In the genomic region with DNA sequence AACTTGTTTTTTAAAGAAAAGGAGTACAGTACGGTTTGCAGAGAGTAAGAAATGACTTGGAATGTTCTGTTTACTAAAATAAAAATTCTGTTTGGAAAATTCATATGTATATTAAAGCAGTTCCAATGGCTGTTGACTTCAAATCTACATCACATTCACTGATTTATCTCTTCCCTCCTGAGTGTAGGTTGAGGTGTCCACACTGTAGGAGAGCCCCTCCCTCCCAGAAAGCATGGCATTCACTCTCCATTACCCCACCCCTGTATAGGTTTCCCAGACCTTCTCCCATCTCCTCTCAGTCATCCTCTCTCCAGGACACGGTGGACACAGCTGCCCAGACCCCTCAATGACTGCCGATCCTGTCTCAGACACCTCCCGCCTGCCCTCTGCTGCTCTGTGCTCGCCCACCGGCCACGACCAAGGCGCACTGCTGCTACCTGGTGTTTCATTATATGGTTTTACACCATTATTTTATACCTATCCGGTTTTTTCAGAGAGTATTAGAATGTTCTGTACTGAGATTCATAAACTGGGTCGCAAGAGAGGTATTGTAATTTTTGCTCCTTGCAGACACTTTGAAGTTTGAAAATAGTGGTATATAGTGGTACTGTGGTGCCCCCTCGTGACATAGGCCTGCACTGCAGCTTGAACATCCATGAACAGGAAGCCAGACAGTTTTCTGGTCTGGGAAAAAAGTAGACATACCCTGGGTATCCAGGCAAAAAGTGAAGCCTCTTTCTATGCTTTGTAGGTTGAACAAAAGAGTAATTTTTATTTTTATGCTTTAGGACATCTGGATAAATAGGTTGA, we compare ENCODE assay signal across 8 cellular contexts. TPM values are rescaled to one million over a fixed set of nuclear protein-coding genes. Genes with fewer than 3 reads are reported as not detected.
DNase-seq lines count a peak whose midpoint lies in the region; ATAC-seq, FAIRE-seq and TF ChIP-seq lines count a peak whose summit lies in the region.

No MANE protein-coding gene starts in this region.

- 17% methylated on average over 11 of the region's 11 CpGs for WGBS in HepG2 (ENCODE audit: low lambda C conversion rate)

- no TSS peak for BruUV-seq in HepG2 (replicated peaks; lab: Mats Ljungman, UMichigan)

- DNase-seq in GOT3 (lab: John Stamatoyannopoulos, UW), result peak; percentile 3
- DNase-seq in NCI-H146 treated with DMSO at 0.1 percent for 48 hours (lab: John Stamatoyannopoulos, UW; ENCODE audit: unreplicated experiment), result peak; percentile 12
- DNase-seq in activated CD4-positive, alpha-beta T cell treated with anti-CD3 and anti-CD28 coated beads for 36 hours, result peak; percentile 69
- DNase-seq in chondrocyte (ENCODE audit: low spot score), result no peak
- peak; percentile 11 for DNase-seq in HepG2 (ENCODE audit: low spot score)
- peak; percentile 15 to 41 (median 25) for DNase-seq in stimulated activated CD4-positive, alpha-beta T cell treated with anti-CD3 and anti-CD28 coated beads, TNF-alpha, amount 100 ng/mL, for 48 hours (ENCODE audit: low read depth in 3 of 3)
- no peak for DNase-seq in DMS153 (lab: John Stamatoyannopoulos, UW)

- H3K27me3 ChIP-seq in DOHH2 (ENCODE audit: control insufficient read depth, low read length) (no peaks in the 10 kb centered on the region), HepG2 (ENCODE audit: control insufficient read depth in 1 of 2, insufficient read depth in 2 of 2, low read length in 2 of 2) (no peaks in the 10 kb centered on the region)

- peak; percentile 72 for FAIRE-seq in HepG2 (lab: Jason Lieb, UNC)

- POLR2A ChIA-PET in activated CD4-positive, alpha-beta T cell treated with anti-CD3 and anti-CD28 coated beads for 36 hours (lab: Charles Lee), result no interaction called here
- POLR2A ChIA-PET in HepG2 (lab: Yijun Ruan, JAX), result no interaction called here

- H3K27ac ChIP-seq in DOHH2 (ENCODE audit: low read depth, low read length) (no peak overlapping the region), HepG2 (ENCODE audit: extremely low read length, insufficient read depth, low read length) (no peak overlapping the region)

- peak; percentile 58 for ATAC-seq in activated CD4-positive, alpha-beta T cell treated with anti-CD3 and anti-CD28 coated beads for 36 hours
- ATAC-seq in HepG2, result peak; percentile 79

- peak; percentile 64 for TF ChIP-seq CTCF in DOHH2 (IDR thresholded peaks at IDR 0.05; ENCODE audit: low read depth, low read length, poor library complexity, severe bottlenecking)
- peak; percentile 87 for TF ChIP-seq CTCF in chondrocyte (IDR thresholded peaks at IDR 0.05)
- TF ChIP-seq CTCF in HepG2 (CRISPR knock-in tag; IDR thresholded peaks at IDR 0.05), result peak; percentile 68

- peak overlapping the region; percentile 5 for H2AFZ ChIP-seq in HepG2 (ENCODE audit: low read length)

- no peaks in the 10 kb centered on the region for H3K9me3 Mint-ChIP-seq in activated CD4-positive, alpha-beta T cell treated with anti-CD3 and anti-CD28 coated beads for 36 hours (ENCODE audit: low read depth)
- H3K9me3 Mint-ChIP-seq in chondrocyte (ENCODE audit: low read depth), result no peaks in the 10 kb centered on the region

- no peaks in the 10 kb centered on the region for H3K9me3 ChIP-seq in DOHH2 (ENCODE audit: control insufficient read depth, insufficient read depth, low read length)
- H3K9me3 ChIP-seq in HepG2 (ENCODE audit: low read length), result no peaks in the 10 kb centered on the region

- no peaks in the 10 kb centered on the region for H3F3A ChIP-seq in DOHH2 (ENCODE audit: control insufficient read depth, insufficient read depth)

- H4K20me1 ChIP-seq in DOHH2 (ENCODE audit: control insufficient read depth, insufficient read depth, low read depth, low read length) (no peaks in the 10 kb centered on the region), HepG2 (ENCODE audit: insufficient read depth, low read length) (no peaks in the 10 kb centered on the region)

- no peaks in the 10 kb centered on the region for H3K9me2 ChIP-seq in DOHH2 (replicated peaks; ENCODE audit: control insufficient read depth, low read length)

- 0 out of 2 replicates have a peak, but pooled peaks have one; percentile 14 for TF ChIP-seq RAD21 in HepG2 (CRISPR knock-in tag; IDR thresholded peaks at IDR 0.05)

- TF ChIP-seq POLR2A in HepG2 (IDR thresholded peaks at IDR 0.05; ENCODE audit: insufficient read depth in 1 of 2, low read depth in 2 of 2, low read length in 2 of 2), result no peak

- H3K4me1 ChIP-seq in DOHH2 (ENCODE audit: control insufficient read depth, low read length) (no peaks in the 10 kb centered on the region), HepG2 (ENCODE audit: insufficient read depth, low read length) (no peaks in the 10 kb centered on the region)

- CTCF ChIA-PET in activated CD4-positive, alpha-beta T cell treated with anti-CD3 and anti-CD28 coated beads for 36 hours (lab: Charles Lee), result interaction anchor here (0.6 to 3.2 kb wide), 7 partner anchors 35 to 578 kb away, joined by 3 to 28 read pairs (median 4); no protein-coding TSS in a partner anchor
- CTCF ChIA-PET in HepG2 (lab: Yijun Ruan, JAX; ENCODE audit: low intra/inter-chr PET ratio, low total read pairs), result interaction anchor here (0.6 to 1.5 kb wide), 2 partner anchors 225 to 1713 kb away, joined by 3 to 8 read pairs; no protein-coding TSS in a partner anchor

- H3K4me1 Mint-ChIP-seq in activated CD4-positive, alpha-beta T cell treated with anti-CD3 and anti-CD28 coated beads for 36 hours, result peaks cover 3% of the 10 kb centered on the region
- H3K4me1 Mint-ChIP-seq in chondrocyte (ENCODE audit: low read depth), result peaks cover 4% of the 10 kb centered on the region

- H3K27ac Mint-ChIP-seq in activated CD4-positive, alpha-beta T cell treated with anti-CD3 and anti-CD28 coated beads for 36 hours, result no peak overlapping the region
- H3K27ac Mint-ChIP-seq in chondrocyte (ENCODE audit: unreplicated experiment), result no peak overlapping the region

- H3K4me3 Mint-ChIP-seq in activated CD4-positive, alpha-beta T cell treated with anti-CD3 and anti-CD28 coated beads for 36 hours, result peak overlapping the region; percentile 49
- H3K4me3 Mint-ChIP-seq in chondrocyte (ENCODE audit: unreplicated experiment), result peak overlapping the region; percentile 69

- TF ChIP-seq EP300 in HepG2 (IDR thresholded peaks at IDR 0.05; ENCODE audit: low read depth in 2 of 2, low read length in 2 of 2), result no peak
- no peak for TF ChIP-seq EP300 in HepG2 (CRISPR knock-in tag; IDR thresholded peaks at IDR 0.05; ENCODE audit: borderline replicate concordance)

- H3K4me3 ChIP-seq in DOHH2 (ENCODE audit: low read length), result no peak overlapping the region
- peak overlapping the region in 1 of 3 experiments; percentile 33; a peak in 1 of 6 replicates for H3K4me3 ChIP-seq in HepG2 (replicated peaks in 1 of 3; ENCODE audit: insufficient read depth in 1 of 3, low read depth in 2 of 3, low read length in 3 of 3)

- no peak overlapping the region for H3K9ac ChIP-seq in HepG2 (ENCODE audit: insufficient read depth, low read depth, low read length)

- intact Hi-C loops in activated CD4-positive, alpha-beta T cell treated with anti-CD3 and anti-CD28 coated beads for 36 hours (cut with DNase I, micrococcal nuclease), result loop anchor here (1.0 kb wide), 1 partner anchor 225 kb away; no protein-coding TSS in a partner anchor
- intact Hi-C loops in HepG2 (cut with micrococcal nuclease; ENCODE audit: unreplicated experiment), result loop anchor here (1.0 kb wide), 1 partner anchor 225 kb away; no protein-coding TSS in a partner anchor

- H3K4me2 ChIP-seq in DOHH2 (ENCODE audit: low read length), result no peak overlapping the region
- peak overlapping the region; percentile 61 for H3K4me2 ChIP-seq in HepG2 (ENCODE audit: low read depth, low read length)

- H3K79me2 ChIP-seq in DOHH2 (ENCODE audit: control insufficient read depth, low read length) (no peaks in the 10 kb centered on the region), HepG2 (ENCODE audit: insufficient read depth, low read length) (no peaks in the 10 kb centered on the region)

- H3K27me3 Mint-ChIP-seq in activated CD4-positive, alpha-beta T cell treated with anti-CD3 and anti-CD28 coated beads for 36 hours, result peaks cover 5% of the 10 kb centered on the region
- H3K27me3 Mint-ChIP-seq in chondrocyte (ENCODE audit: low read depth), result peaks cover 4% of the 10 kb centered on the region

- no peaks in the 10 kb centered on the region for H3K36me3 Mint-ChIP-seq in activated CD4-positive, alpha-beta T cell treated with anti-CD3 and anti-CD28 coated beads for 36 hours (ENCODE audit: low read depth)
- H3K36me3 Mint-ChIP-seq in chondrocyte (ENCODE audit: low read depth), result no peaks in the 10 kb centered on the region

- in situ Hi-C loops in HepG2 (cut with HindIII; ENCODE audit: extremely low pct_ligation_motif_present, low pct_unique_long_range_greater_than_20kb), result loop anchor here (10.0 kb wide), 1 partner anchor 231 kb away; no protein-coding TSS in a partner anchor

- H3K36me3 ChIP-seq in DOHH2 (ENCODE audit: control insufficient read depth, low read length) (no peaks in the 10 kb centered on the region), HepG2 (replicated peaks in 1 of 2; ENCODE audit: control insufficient read depth in 1 of 2, insufficient read depth in 2 of 2, low read length in 2 of 2) (no peaks in the 10 kb centered on the region)

RNA-seq across cellular contexts. Expression of a gene that starts 38.8 kb away (rescaled TPM):
- total RNA-seq in activated CD4-positive, alpha-beta T cell treated with anti-CD3 and anti-CD28 coated beads for 36 hours, result 10 to 100 TPM in 1 of 2 experiments, 1 to 10 TPM in 1; 9.9 to 10.0 TPM
- total RNA-seq in chondrocyte (40.2 to 46.1 TPM (median 45.3 TPM) in 3 replicates), HepG2 (2016; rRNA removed; fragmentation: Illumina TruSeq; extraction: Trizol) (not detected in 2 replicates)
- not detected in 2 replicates for total RNA-seq in HepG2 (2016; cell fraction: cytosol; rRNA removed; fragmentation: Illumina TruSeq; extraction: Trizol; ENCODE audit: low read depth)
- not detected in 2 replicates for total RNA-seq in HepG2 (2016; cell fraction: insoluble cytoplasmic fraction; rRNA removed; fragmentation: Illumina TruSeq; extraction: Trizol)
- total RNA-seq in HepG2 (2016; cell fraction: membrane; rRNA removed; fragmentation: Illumina TruSeq; extraction: Trizol), result not detected in 2 replicates
- not detected in 2 replicates for total RNA-seq in HepG2 (2016; cell fraction: nucleus; rRNA removed; fragmentation: Illumina TruSeq; extraction: Trizol)
- not detected in 2 replicates for polyA plus RNA-seq in HepG2 (2011; rRNA removed)
- 0.05 TPM in 1 of 2 replicates, not detected in the other for polyA plus RNA-seq in HepG2 (2011; cell fraction: cytosol; rRNA removed)
- not detected in 2 replicates for polyA plus RNA-seq in HepG2 (2011; cell fraction: nucleus; rRNA removed)
- polyA plus RNA-seq in HepG2 (2012), result not detected in 2 replicates
- not detected in 2 replicates for polyA plus RNA-seq in HepG2 (2016; cell fraction: cytosol; fragmentation: Illumina TruSeq; extraction: Trizol; ENCODE audit: low read depth)
- polyA plus RNA-seq in HepG2 (2016; cell fraction: insoluble cytoplasmic fraction; fragmentation: Illumina TruSeq; extraction: Trizol; ENCODE audit: low read depth), result not detected in 2 replicates
- polyA plus RNA-seq in HepG2 (2016; cell fraction: membrane; fragmentation: Illumina TruSeq; extraction: Trizol; ENCODE audit: low read depth), result not detected in 2 replicates
- not detected in 2 replicates for polyA plus RNA-seq in HepG2 (2016; cell fraction: nucleus; fragmentation: Illumina TruSeq; extraction: Trizol; ENCODE audit: insufficient read depth, low read depth)
- polyA minus RNA-seq in HepG2 (2011; rRNA and poly(A)+ RNA removed; ENCODE audit: low replicate concordance), result not detected in 2 replicates
- not detected in 2 replicates for polyA minus RNA-seq in HepG2 (2011; cell fraction: cytosol; rRNA and poly(A)+ RNA removed)
- polyA minus RNA-seq in HepG2 (2011; cell fraction: nucleus; rRNA and poly(A)+ RNA removed), result not detected in 2 replicates

Comparison
In these comparisons a context has a peak if more than half of its experiments do, and no peak if none do; other contexts are left out.
1. DNase-seq: peak in GOT3 (single experiment), NCI-H146 treated with DMSO at 0.1 percent for 48 hours (single experiment), activated CD4-positive, alpha-beta T cell treated with anti-CD3 and anti-CD28 coated beads for 36 hours (single experiment), HepG2 (single experiment) and stimulated activated CD4-positive, alpha-beta T cell treated with anti-CD3 and anti-CD28 coated beads, TNF-alpha, amount 100 ng/mL, for 48 hours (3 of 3); none in chondrocyte (single experiment) and DMS153 (single experiment).
2. RNA of a gene that starts 38.8 kb away (total RNA-seq): 40.2 to 46.1 TPM in chondrocyte and 9.9 to 10.0 TPM in activated CD4-positive, alpha-beta T cell treated with anti-CD3 and anti-CD28 coated beads for 36 hours; not detected in HepG2; every median in the first group is over 10 times any median in the second.
3. Peak in every context shown above with its lines, with median percentiles within 50 percentile points of each other: CTCF ChIP-seq.